Comparison of ENCODE assay signal across 13 cellular contexts in the genomic region with DNA sequence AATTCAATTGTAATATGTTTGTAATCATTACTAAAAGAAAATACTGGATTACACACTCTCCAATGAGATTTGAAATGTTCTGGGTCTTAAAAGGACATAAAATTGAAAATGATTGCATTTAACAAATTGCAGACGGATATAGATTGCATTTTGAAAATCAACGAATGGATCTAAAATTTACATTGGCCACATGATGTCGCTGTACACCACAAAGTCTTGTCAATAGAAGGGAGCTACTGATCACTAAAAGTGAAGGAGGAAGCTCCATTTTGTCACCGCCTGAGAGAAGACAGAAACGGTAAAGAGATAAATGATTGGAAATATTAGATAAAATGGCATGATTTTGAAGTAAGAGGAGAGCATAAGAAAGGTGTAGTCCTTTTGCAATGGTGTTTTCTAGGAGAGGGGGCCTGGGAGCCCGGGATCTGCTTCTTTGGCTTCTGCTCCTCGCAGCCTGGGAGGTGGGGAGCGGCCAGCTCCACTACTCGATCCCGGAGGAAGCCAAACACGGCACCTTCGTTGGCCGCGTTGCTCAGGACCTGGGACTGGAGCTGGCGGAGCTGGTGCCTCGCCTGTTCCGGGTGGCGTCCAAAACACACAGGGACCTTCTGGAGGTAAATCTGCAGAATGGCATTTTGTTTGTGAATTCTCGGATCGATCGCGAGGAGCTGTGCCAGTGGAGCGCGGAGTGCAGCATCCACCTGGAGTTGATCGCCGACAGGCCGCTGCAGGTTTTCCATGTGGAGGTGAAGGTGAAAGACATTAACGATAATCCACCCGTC. TPM values are rescaled to one million over a fixed set of nuclear protein-coding genes. Genes with fewer than 3 reads are reported as not detected.
DNase-seq lines count a peak whose midpoint lies in the region; ATAC-seq and TF ChIP-seq lines count a peak whose summit lies in the region.
"Had no signal": no experiment of that assay in that cellular context is flagged by ENCODE, and none has a peak within 500 bp of the region (broad histone marks: within the 10 kb centered on the region; RNA-seq: fewer than 3 reads in every experiment).

A gene (plus strand): TSS at position 236 of the 782 bp plus-strand sequence.

- intact Hi-C loops in OCI-LY7 (cut with micrococcal nuclease; ENCODE audit: unreplicated experiment): no loop called here
- intact Hi-C loops in heart left ventricle (cut with DNase I): no loop called here

- ATAC-seq in foreskin keratinocyte (no peak), HG03520 (IDR thresholded peaks at IDR 0.05; ENCODE audit: unreplicated experiment) (no peak), heart left ventricle (no peak)

- BruUV-seq in OCI-LY7 (replicated peaks; lab: Mats Ljungman, UMichigan): no TSS peak

- H4K20me1 ChIP-seq in OCI-LY7 (ENCODE audit: insufficient read depth, low read length): no peaks in the 10 kb centered on the region

- H3K36me3 Mint-ChIP-seq in activated CD4-positive, alpha-beta memory T cell treated with anti-CD3 and anti-CD28 coated beads, Interleukin-2, amount 10 ng/mL, durations not matched to agents 7 days and 5 days (ENCODE audit: low read depth): no peaks in the 10 kb centered on the region

- CTCF ChIA-PET in OCI-LY7 (lab: Charles Lee; ENCODE audit: unreplicated experiment): no interaction called here
- CTCF ChIA-PET in activated CD4-positive, alpha-beta memory T cell treated with anti-CD3 and anti-CD28 coated beads, Interleukin-2, amount 10 ng/mL, durations not matched to agents 7 days and 5 days (lab: Charles Lee): no interaction called here

- H3K27me3 Mint-ChIP-seq in activated CD4-positive, alpha-beta memory T cell treated with anti-CD3 and anti-CD28 coated beads, Interleukin-2, amount 10 ng/mL, durations not matched to agents 7 days and 5 days: peaks cover 2% of the 10 kb centered on the region

- no peaks in the 10 kb centered on the region for H3K9me2 ChIP-seq in OCI-LY7 (ENCODE audit: insufficient read depth, low read length)

- no peak within 1 kb of the TSS for H3K4me3 ChIP-seq in OCI-LY7 (ENCODE audit: low read depth, low read length, poor library complexity, severe bottlenecking)
- H3K4me3 ChIP-seq in heart left ventricle: no peak within 1 kb of the TSS
- H3K4me3 ChIP-seq: skin epidermis had no signal

- POLR2A ChIA-PET in OCI-LY7 (lab: Charles Lee): no interaction called here
- POLR2A ChIA-PET in activated CD4-positive, alpha-beta memory T cell treated with anti-CD3 and anti-CD28 coated beads, Interleukin-2, amount 10 ng/mL, durations not matched to agents 7 days and 5 days (lab: Charles Lee): no interaction called here

- H3K36me3 ChIP-seq in OCI-LY7 (ENCODE audit: insufficient read depth, low read length) (no peaks in the 10 kb centered on the region), heart left ventricle (no peaks in the 10 kb centered on the region)

- H3K79me2 ChIP-seq in OCI-LY7 (ENCODE audit: insufficient read depth, low read depth, low read length): no peaks in the 10 kb centered on the region

- H3K9me3 Mint-ChIP-seq in activated CD4-positive, alpha-beta memory T cell treated with anti-CD3 and anti-CD28 coated beads, Interleukin-2, amount 10 ng/mL, durations not matched to agents 7 days and 5 days: peaks cover 41% of the 10 kb centered on the region

- H3K27me3 ChIP-seq in foreskin keratinocyte (peaks cover 6% of the 10 kb centered on the region), heart left ventricle (peaks cover 0 to 51% (median 11%) of the 10 kb centered on the region in 9 donors)

- H3K4me1 Mint-ChIP-seq in activated CD4-positive, alpha-beta memory T cell treated with anti-CD3 and anti-CD28 coated beads, Interleukin-2, amount 10 ng/mL, durations not matched to agents 7 days and 5 days: no peaks in the 10 kb centered on the region
- H3K4me1 Mint-ChIP-seq: activated naive CD8-positive, alpha-beta T cell treated with anti-CD3 and anti-CD28 coated beads for 36 hours had no signal

- no peak within 1 kb of the TSS for H3K27ac ChIP-seq in OCI-LY7 (ENCODE audit: low read depth, low read length, poor library complexity, severe bottlenecking)
- H3K27ac ChIP-seq in foreskin keratinocyte: no peak within 1 kb of the TSS
- H3K27ac ChIP-seq in heart left ventricle: no peak within 1 kb of the TSS
- H3K27ac ChIP-seq: RWPE1, skin epidermis had no signal

- WGBS in heart left ventricle, 4 donors: 14 to 32% (median 23%) methylated on average over 28 to 29 of the region's 29 CpGs

- no peak within 1 kb of the TSS for H2AFZ ChIP-seq in OCI-LY7 (ENCODE audit: low read length)

- H3K27ac Mint-ChIP-seq in activated CD4-positive, alpha-beta memory T cell treated with anti-CD3 and anti-CD28 coated beads, Interleukin-2, amount 10 ng/mL, durations not matched to agents 7 days and 5 days: no peak within 1 kb of the TSS
- H3K27ac Mint-ChIP-seq: activated CD4-positive, alpha-beta T cell treated with anti-CD3 and anti-CD28 coated beads, Interleukin-2, amount 10 ng/mL, durations not matched to agents 7 days and 5 days; activated naive CD8-positive, alpha-beta T cell treated with anti-CD3 and anti-CD28 coated beads for 36 hours had no signal

- H3K4me1 ChIP-seq in OCI-LY7 (ENCODE audit: insufficient read depth, low read length, poor library complexity, severe bottlenecking): no peaks in the 10 kb centered on the region
- H3K4me1 ChIP-seq in foreskin keratinocyte: no peaks in the 10 kb centered on the region
- H3K4me1 ChIP-seq in heart left ventricle: no peaks in the 10 kb centered on the region

- no peak within 1 kb of the TSS for H3K4me2 ChIP-seq in OCI-LY7 (ENCODE audit: low read length)

- no peak within 1 kb of the TSS for H3K4me3 Mint-ChIP-seq in activated CD4-positive, alpha-beta memory T cell treated with anti-CD3 and anti-CD28 coated beads, Interleukin-2, amount 10 ng/mL, durations not matched to agents 7 days and 5 days
- H3K4me3 Mint-ChIP-seq: activated CD4-positive, alpha-beta T cell treated with anti-CD3 and anti-CD28 coated beads, Interleukin-2, amount 10 ng/mL, durations not matched to agents 7 days and 5 days; activated naive CD8-positive, alpha-beta T cell treated with anti-CD3 and anti-CD28 coated beads for 36 hours had no signal

- H3K9me3 ChIP-seq in OCI-LY7 (ENCODE audit: low read length) (0 out of 2 replicates have a peak, but pooled peaks cover 5% of the 10 kb centered on the region), heart left ventricle (peaks cover 0 to 96% (median 58%) of the 10 kb centered on the region in 12 donors)

- TF ChIP-seq CTCF in OCI-LY7 (conservative IDR thresholded peaks at IDR 0.05; ENCODE audit: low read length): peak; percentile 79
- TF ChIP-seq CTCF in foreskin keratinocyte (conservative IDR thresholded peaks at IDR 0.05): peak; percentile 27
- no peak for TF ChIP-seq CTCF in heart left ventricle (IDR thresholded peaks at IDR 0.05)

- peak; percentile 90 for DNase-seq in DMS53 (lab: John Stamatoyannopoulos, UW)
- peak; percentile 34 for DNase-seq in HuH-7.5 (ENCODE audit: low spot score)
- peak; percentile 13 for DNase-seq in OCI-LY7 (ENCODE audit: low spot score)
- DNase-seq in foreskin keratinocyte: no peak
- no peak for DNase-seq in activated CD4-positive, alpha-beta memory T cell treated with anti-CD3 and anti-CD28 coated beads, Interleukin-2, amount 10 ng/mL, durations not matched to agents 7 days and 5 days
- no peak for DNase-seq in heart left ventricle
- no peak for DNase-seq in NCI-H345 (lab: John Stamatoyannopoulos, UW)
- DNase-seq: activated CD4-positive, alpha-beta T cell treated with anti-CD3 and anti-CD28 coated beads, Interleukin-2, amount 10 ng/mL, durations not matched to agents 7 days and 5 days; activated naive CD8-positive, alpha-beta T cell treated with anti-CD3 and anti-CD28 coated beads for 36 hours; hippocampal formation had no signal

- no peak for TF ChIP-seq POLR2A in heart left ventricle (IDR thresholded peaks at IDR 0.05)

RNA-seq across cellular contexts. Expression of the gene that starts here (rescaled TPM):
- not detected in 2 replicates for total RNA-seq in OCI-LY7 (2014; rRNA removed; shearing (Covaris generic))
- total RNA-seq in OCI-LY7 (2022) (not detected in 2 replicates), foreskin keratinocyte (not detected in 2 replicates), heart left ventricle (under 1 TPM in 1 of 9 donors, not detected in 8; 0.08 TPM)
- polyA plus RNA-seq in foreskin keratinocyte (not detected in 2 replicates), heart left ventricle (not detected)
- total RNA-seq in activated CD4-positive, alpha-beta memory T cell treated with anti-CD3 and anti-CD28 coated beads, Interleukin-2, amount 10 ng/mL, durations not matched to agents 7 days and 5 days: not detected
- total RNA-seq: activated CD4-positive, alpha-beta T cell treated with anti-CD3 and anti-CD28 coated beads, Interleukin-2, amount 10 ng/mL, durations not matched to agents 7 days and 5 days; activated naive CD8-positive, alpha-beta T cell treated with anti-CD3 and anti-CD28 coated beads for 36 hours had no signal

Comparison
In these comparisons a context has a peak if more than half of its experiments do, and no peak if none do; other contexts are left out.
1. Peak in DNase-seq in OCI-LY7; RNA of the gene not detected or under 1 TPM.
2. DNase-seq: peak in DMS53 (single experiment) and HuH-7.5 (single experiment); none in foreskin keratinocyte (0 of 2), activated CD4-positive, alpha-beta memory T cell treated with anti-CD3 and anti-CD28 coated beads, Interleukin-2, amount 10 ng/mL, durations not matched to agents 7 days and 5 days (single experiment), heart left ventricle (0 of 5) and NCI-H345 (single experiment).
3. CTCF ChIP-seq: peak in OCI-LY7 (single experiment) and foreskin keratinocyte (single experiment); none in heart left ventricle (0 of 12).